25 cellular contexts compared by ENCODE assay signal in the genomic region with DNA sequence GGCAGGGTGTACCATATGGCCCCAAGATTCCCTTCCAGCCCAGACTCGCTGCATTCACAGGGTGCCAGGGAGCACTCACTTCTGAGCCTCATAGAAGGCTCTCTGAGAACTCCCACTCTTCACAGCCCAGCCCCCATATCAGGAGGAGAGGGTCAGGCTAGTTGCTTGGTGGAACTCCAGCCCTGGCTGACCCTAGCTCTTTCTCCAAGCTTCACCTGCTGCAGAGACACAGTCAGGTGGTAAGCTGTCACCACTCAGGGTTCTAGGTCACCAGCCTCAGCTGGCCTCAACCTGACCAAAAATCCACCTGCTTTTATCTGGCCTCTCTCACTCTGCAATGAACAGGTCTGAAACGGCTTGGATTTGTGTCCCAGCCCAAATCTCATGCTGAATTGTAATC.
"Had no signal": no experiment of that assay in that cellular context is flagged by ENCODE, and none has a peak within 500 bp of the region (broad histone marks: within the 10 kb centered on the region; RNA-seq: fewer than 3 reads in every experiment).

No MANE protein-coding gene starts in this region.

- H3K27ac ChIP-seq: brain microvascular endothelial cell, hepatocyte, pancreas, psoas muscle, thoracic aorta, vagina had no signal

- H3K9me3 ChIP-seq: pancreas, psoas muscle, vagina had no signal

- DNase-seq: activated CD4-positive, alpha-beta T cell treated with anti-CD3 and anti-CD28 coated beads for 4 hours; activated CD4-positive, alpha-beta T cell treated with anti-CD3 and anti-CD28 coated beads, Interleukin-2, amount 50 U/mL, for 4 hours; activated CD4-positive, CD25-positive, alpha-beta regulatory T cell; activated naive CD4-positive, alpha-beta T cell treated with anti-CD3 and anti-CD28 coated beads, Interleukin-2, amount 50 U/mL, for 16 hours; activated T-cell treated with anti-CD3 and anti-CD28 coated beads for 4 hours; activated T-cell treated with anti-CD3 and anti-CD28 coated beads, Interleukin-2, amount 50 U/mL, for 72 hours; amniotic stem cell; brain microvascular endothelial cell; caudate nucleus; effector CD8-positive, alpha-beta T cell; islet precursor cell; left cardiac atrium; midbrain; naive thymus-derived CD4-positive, alpha-beta T cell; nucleus accumbens; psoas muscle; stimulated activated CD4-positive, alpha-beta T cell treated with anti-CD3 and anti-CD28 coated beads, Interleukin-2, amount 100 ng/mL, for 48 hours; stimulated activated naive CD8-positive, alpha-beta T cell treated with anti-CD3 and anti-CD28 coated beads, Interleukin-15, Interleukin-2, amounts not matched to agents 100 U/mL and 50 U/mL, for 24 hours; T-helper 1 cell; trophoblast cell had no signal

- H3K4me3 Mint-ChIP-seq: activated T-cell treated with anti-CD3 and anti-CD28 coated beads, Interleukin-2, amount 50 U/mL, for 72 hours; naive thymus-derived CD4-positive, alpha-beta T cell; T-helper 2 cell treated with Interferon-gamma antibody and Interleukin-4, amounts not matched to agents 5 μg/mL and 100 μg/mL, for 36 hours had no signal

- H3K27ac Mint-ChIP-seq: activated T-cell treated with anti-CD3 and anti-CD28 coated beads, Interleukin-2, amount 50 U/mL, for 72 hours; naive thymus-derived CD4-positive, alpha-beta T cell; T-helper 2 cell treated with Interferon-gamma antibody and Interleukin-4, amounts not matched to agents 5 μg/mL and 100 μg/mL, for 36 hours had no signal

- H3K9me3 Mint-ChIP-seq: activated T-cell treated with anti-CD3 and anti-CD28 coated beads, Interleukin-2, amount 50 U/mL, for 72 hours; T-helper 2 cell treated with Interferon-gamma antibody and Interleukin-4, amounts not matched to agents 5 μg/mL and 100 μg/mL, for 36 hours had no signal

- H3K36me3 ChIP-seq: brain microvascular endothelial cell, pancreas, thoracic aorta, vagina had no signal

- H3K27me3 ChIP-seq: pancreas, vagina had no signal

- H3K4me1 ChIP-seq: pancreas, psoas muscle had no signal

- ATAC-seq: activated T-cell treated with anti-CD3 and anti-CD28 coated beads, Interleukin-2, amount 50 U/mL, for 72 hours; left cardiac atrium; naive thymus-derived CD4-positive, alpha-beta T cell; pancreas; psoas muscle; stimulated activated naive CD8-positive, alpha-beta T cell treated with anti-CD3 and anti-CD28 coated beads, Interleukin-15, Interleukin-2, amounts not matched to agents 100 U/mL and 50 U/mL, for 24 hours had no signal

- H3K4me3 ChIP-seq: hepatocyte, pancreas, psoas muscle, thoracic aorta, vagina had no signal
